In the genomic region with DNA sequence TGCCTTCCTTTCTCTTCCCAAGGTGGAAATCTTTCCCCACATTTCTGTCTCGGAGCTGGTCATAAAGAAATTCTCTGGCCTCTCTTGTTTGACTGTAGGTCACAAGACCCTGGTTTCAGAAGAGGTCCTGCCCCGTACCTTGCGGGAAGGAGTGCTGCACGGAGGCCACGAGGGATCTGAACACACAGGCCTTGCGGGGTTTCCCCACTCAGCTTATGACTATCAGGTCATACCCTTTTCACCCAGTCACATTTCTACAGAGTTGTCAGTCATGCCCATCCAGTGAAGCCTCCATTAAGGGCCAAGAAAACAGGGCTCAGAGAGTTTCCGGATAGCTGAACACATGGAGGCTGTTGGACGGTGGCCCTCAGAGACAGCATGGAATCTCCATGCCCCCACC, we compare ENCODE assay signal across 26 cellular contexts. TPM values are rescaled to one million over a fixed set of nuclear protein-coding genes. Genes with fewer than 3 reads are reported as not detected.
DNase-seq lines count a peak whose midpoint lies in the region; ATAC-seq and TF ChIP-seq lines count a peak whose summit lies in the region.
"Had no signal": no experiment of that assay in that cellular context is flagged by ENCODE, and none has a peak within 500 bp of the region (broad histone marks: within the 10 kb centered on the region; RNA-seq: fewer than 3 reads in every experiment).

No MANE protein-coding gene starts in this region.

- no peaks in the 10 kb centered on the region for H3K36me3 Mint-ChIP-seq in activated T-cell treated with anti-CD3 and anti-CD28 coated beads, Interleukin-2, amount 50 U/mL, for 72 hours (ENCODE audit: insufficient read depth in 2 of 2)
- H3K36me3 Mint-ChIP-seq in stimulated activated naive B cell treated with anti-CD40 and anti-IgM and Interleukin-4, amounts not matched to agents 10 μg/mL and 1 μg/mL and 100 μg/mL, for 72 hours, result peaks cover 0 to 2% of the 10 kb centered on the region in 2 donors
- no peaks in the 10 kb centered on the region for H3K36me3 Mint-ChIP-seq in Caco-2 (ENCODE audit: insufficient read depth, unreplicated experiment)
- H3K36me3 Mint-ChIP-seq: CD14-positive monocyte, mesothelial cell of epicardium, natural killer cell had no signal

- no peaks in the 10 kb centered on the region for H3K9me3 Mint-ChIP-seq in activated T-cell treated with anti-CD3 and anti-CD28 coated beads, Interleukin-2, amount 50 U/mL, for 72 hours
- no peaks in the 10 kb centered on the region for H3K9me3 Mint-ChIP-seq in stimulated activated naive B cell treated with anti-CD40 and anti-IgM and Interleukin-4, amounts not matched to agents 10 μg/mL and 1 μg/mL and 100 μg/mL, for 72 hours
- H3K9me3 Mint-ChIP-seq in Caco-2 (ENCODE audit: unreplicated experiment), result no peaks in the 10 kb centered on the region
- H3K9me3 Mint-ChIP-seq: natural killer cell had no signal

- H3K27ac Mint-ChIP-seq in activated T-cell treated with anti-CD3 and anti-CD28 coated beads, Interleukin-2, amount 50 U/mL, for 72 hours, result peak overlapping the region; percentile 70
- peak overlapping the region; percentile 60 for H3K27ac Mint-ChIP-seq in stimulated activated naive B cell treated with anti-CD40 and anti-IgM and Interleukin-4, amounts not matched to agents 10 μg/mL and 1 μg/mL and 100 μg/mL, for 72 hours
- H3K27ac Mint-ChIP-seq in Caco-2 (ENCODE audit: unreplicated experiment), result no peak overlapping the region
- H3K27ac Mint-ChIP-seq: mesothelial cell of epicardium, natural killer cell had no signal

- intact Hi-C loops in Caco-2 (cut with micrococcal nuclease; ENCODE audit: unreplicated experiment), result no loop called here

- peaks cover 29% of the 10 kb centered on the region for H3K4me1 ChIP-seq in Caco-2

- BruUV-seq in Caco-2 (replicated peaks; lab: Mats Ljungman, UMichigan), result no TSS peak

- H3K27me3 ChIP-seq in Caco-2 (replicated peaks; ENCODE audit: control insufficient read depth, insufficient read depth, low read length), result no peaks in the 10 kb centered on the region
- H3K27me3 ChIP-seq: cardiac muscle cell, right lobe of liver, tibial nerve had no signal

- peak in 1 of 2 donors; percentile 28 for DNase-seq in activated T-cell treated with anti-CD3 and anti-CD28 coated beads, Interleukin-2, amount 50 U/mL, for 72 hours
- DNase-seq in activated T-cell treated with anti-CD3 and anti-CD28 coated beads, Interleukin-2, amount 50 U/mL, for 1 hour, result no peak
- DNase-seq in stimulated activated naive B cell treated with anti-CD40 and anti-IgM and Interleukin-4, amounts not matched to agents 10 μg/mL and 1 μg/mL and 100 μg/mL, for 72 hours, result peak; percentile 28
- DNase-seq in Caco-2, result no peak
- DNase-seq in C1 segment of cervical spinal cord (lab: John Stamatoyannopoulos, UW), result no peak
- DNase-seq: activated CD4-positive, CD25-positive, alpha-beta regulatory T cell; activated CD8-positive, alpha-beta memory T cell treated with anti-CD3 and anti-CD28 coated beads, Interleukin-2, amount 50 U/mL, for 4 hours; activated effector memory CD4-positive, alpha-beta T cell treated with anti-CD3 and anti-CD28 coated beads, Interleukin-2, amount 50 U/mL, for 16 hours; amniotic stem cell; dermis blood vessel endothelial cell; DMS 273 treated with DMSO at 0.1 percent for 48 hours; GDM1; natural killer cell; NCI-H524; right lobe of liver; stimulated activated naive CD4-positive, alpha-beta T cell; T-helper 9 cell had no signal

- no peaks in the 10 kb centered on the region for H3K9me3 ChIP-seq in Caco-2
- H3K9me3 ChIP-seq: right lobe of liver, tibial nerve had no signal

- no peaks in the 10 kb centered on the region; the same call in 1 of the 2 replicates for H3K36me3 ChIP-seq in Caco-2 (ENCODE audit: control insufficient read depth, insufficient read depth, low read length)
- H3K36me3 ChIP-seq: cardiac muscle cell, right lobe of liver, tibial nerve had no signal

- TF ChIP-seq CTCF in Caco-2 (IDR thresholded peaks at IDR 0.05; ENCODE audit: insufficient read depth in 1 of 2, low read depth in 1 of 2, low read length in 1 of 2, severe bottlenecking in 1 of 2, unreplicated experiment in 1 of 2), result no peak

- H3K4me1 Mint-ChIP-seq in activated T-cell treated with anti-CD3 and anti-CD28 coated beads, Interleukin-2, amount 50 U/mL, for 72 hours (ENCODE audit: low read depth), result peaks cover 14% of the 10 kb centered on the region
- H3K4me1 Mint-ChIP-seq in stimulated activated naive B cell treated with anti-CD40 and anti-IgM and Interleukin-4, amounts not matched to agents 10 μg/mL and 1 μg/mL and 100 μg/mL, for 72 hours, result peaks cover 10 to 15% of the 10 kb centered on the region in 2 donors
- H3K4me1 Mint-ChIP-seq in Caco-2 (ENCODE audit: low read depth, unreplicated experiment), result peaks cover 26% of the 10 kb centered on the region

- H3K4me3 Mint-ChIP-seq in activated T-cell treated with anti-CD3 and anti-CD28 coated beads, Interleukin-2, amount 50 U/mL, for 72 hours, result no peak overlapping the region
- H3K4me3 Mint-ChIP-seq in stimulated activated naive B cell treated with anti-CD40 and anti-IgM and Interleukin-4, amounts not matched to agents 10 μg/mL and 1 μg/mL and 100 μg/mL, for 72 hours, result no peak overlapping the region
- H3K4me3 Mint-ChIP-seq in Caco-2 (ENCODE audit: unreplicated experiment), result no peak overlapping the region
- H3K4me3 Mint-ChIP-seq: CD14-positive monocyte, mesothelial cell of epicardium, natural killer cell had no signal

- H3K27me3 Mint-ChIP-seq in activated T-cell treated with anti-CD3 and anti-CD28 coated beads, Interleukin-2, amount 50 U/mL, for 72 hours (ENCODE audit: low read depth), result no peaks in the 10 kb centered on the region
- H3K27me3 Mint-ChIP-seq in stimulated activated naive B cell treated with anti-CD40 and anti-IgM and Interleukin-4, amounts not matched to agents 10 μg/mL and 1 μg/mL and 100 μg/mL, for 72 hours, result peaks cover 0 to 2% of the 10 kb centered on the region in 2 donors
- no peaks in the 10 kb centered on the region for H3K27me3 Mint-ChIP-seq in Caco-2 (ENCODE audit: insufficient read depth, unreplicated experiment)

- CTCF ChIA-PET in Caco-2 (lab: Charles Lee), result no interaction called here

- no peak overlapping the region for H3K4me3 ChIP-seq in Caco-2 (ENCODE audit: low read depth, low read length)
- H3K4me3 ChIP-seq: cardiac muscle cell, right lobe of liver, tibial nerve had no signal

- POLR2A ChIA-PET in Caco-2 (lab: Charles Lee), result no interaction called here

- peak; percentile 59 to 80 for ATAC-seq in activated T-cell treated with anti-CD3 and anti-CD28 coated beads, Interleukin-2, amount 50 U/mL, for 72 hours (replicated peaks in 1 of 2)
- ATAC-seq in GM19025 (IDR thresholded peaks at IDR 0.05; ENCODE audit: low read depth, unreplicated experiment), result peak; percentile 58
- peak; percentile 75 for ATAC-seq in HG03558 (IDR thresholded peaks at IDR 0.05; ENCODE audit: extremely low read depth, unreplicated experiment)
- peak; percentile 90 to 99 for ATAC-seq in stimulated activated naive B cell treated with anti-CD40 and anti-IgM and Interleukin-4, amounts not matched to agents 10 μg/mL and 1 μg/mL and 100 μg/mL, for 72 hours (replicated peaks)
- no peak for ATAC-seq in HG02623 (IDR thresholded peaks at IDR 0.05; ENCODE audit: unreplicated experiment)
- ATAC-seq: left lobe of liver, natural killer cell, right lobe of liver, SK-N-SH treated with all-trans-retinoic acid at 6 μM for 48 hours had no signal

RNA-seq across cellular contexts. Expression of gene ATP13A3, which starts 54.7 kb away (rescaled TPM):
- total RNA-seq in activated T-cell treated with anti-CD3 and anti-CD28 coated beads, Interleukin-2, amount 50 U/mL, for 72 hours, result 100 to 1,000 TPM in 1 of 2 donors, 10 to 100 TPM in 1; 97.7 to 121 TPM
- 181 and 183 TPM in 2 replicates for total RNA-seq in Caco-2 (2022)
